8 cellular contexts compared by ENCODE assay signal in genomic region chr22:46762238-46763050, GRCh38. TPM values are rescaled to one million over a fixed set of nuclear protein-coding genes. Genes with fewer than 3 reads are reported as not detected.
DNase-seq lines count a peak whose midpoint lies in the region; ATAC-seq and TF ChIP-seq lines count a peak whose summit lies in the region.

TBC1D22A (plus strand) TSS chr22:46762650; CDS start chr22:46762787, 137 bp downstream.

- H3K4me1 ChIP-seq in upper lobe of left lung, result peaks cover 35 to 60% (median 44%) of the 10 kb centered on the region in 4 donors

- peak; percentile 86 to 98 (median 92) for TF ChIP-seq POLR2A in upper lobe of left lung (IDR thresholded peaks at IDR 0.05)

- TF ChIP-seq CTCF in GM12875 (IDR thresholded peaks at IDR 0.05; ENCODE audit: borderline replicate concordance, insufficient read depth, low read depth, low read length) (no peak), upper lobe of left lung (IDR thresholded peaks at IDR 0.05) (peak in 5 of 6 experiments; percentile 6 to 68 (median 39))

- peak in 1 of 4 donors; percentile 44 for TF ChIP-seq EP300 in upper lobe of left lung (IDR thresholded peaks at IDR 0.05)

- H3K9me3 ChIP-seq in upper lobe of left lung, result no peaks in the 10 kb centered on the region

- H3K27ac ChIP-seq in upper lobe of left lung, result peak within 1 kb of the TSS; percentile 94 to 99 (median 96)

- no peaks in the 10 kb centered on the region for H3K36me3 ChIP-seq in upper lobe of left lung

- peaks cover 37% of the 10 kb centered on the region for H3K4me1 Mint-ChIP-seq in T-helper 1 cell treated with Interleukin-12 subunit alpha and Interleukin-12 subunit beta and Interleukin-4 antibody, amounts not matched to agents 30 μg/mL and 1 μg/mL, for 36 hours (ENCODE audit: low read depth)

- peaks cover 14% of the 10 kb centered on the region for H3K36me3 Mint-ChIP-seq in T-helper 1 cell treated with Interleukin-12 subunit alpha and Interleukin-12 subunit beta and Interleukin-4 antibody, amounts not matched to agents 30 μg/mL and 1 μg/mL, for 36 hours (ENCODE audit: low read depth)

- intact Hi-C loops in left cardiac atrium (cut with DNase I), result no loop called here
- intact Hi-C loops in posterior vena cava (cut with DNase I), result no loop called here

- H3K4me3 ChIP-seq in GM12875 (ENCODE audit: low read depth, low read length) (peak within 1 kb of the TSS; percentile 80), upper lobe of left lung (peak within 1 kb of the TSS; percentile 68 to 96 (median 79))

- peak within 1 kb of the TSS; percentile 92 for H3K4me3 Mint-ChIP-seq in T-helper 1 cell treated with Interleukin-12 subunit alpha and Interleukin-12 subunit beta and Interleukin-4 antibody, amounts not matched to agents 30 μg/mL and 1 μg/mL, for 36 hours

- peak; percentile 77 for ATAC-seq in HG02840 (IDR thresholded peaks at IDR 0.05; ENCODE audit: low FRiP score, unreplicated experiment)
- peak; percentile 96 to 98 for ATAC-seq in left cardiac atrium
- ATAC-seq in upper lobe of left lung (ENCODE audit: low FRiP score in 2 of 2), result peak; percentile 95 to 97

- 0 to 1% methylated on average over 27 to 59 of the region's 66 CpGs for WGBS in upper lobe of left lung, 2 donors

- no peaks in the 10 kb centered on the region for H3K27me3 ChIP-seq in upper lobe of left lung

- no peaks in the 10 kb centered on the region for H3K9me3 Mint-ChIP-seq in T-helper 1 cell treated with Interleukin-12 subunit alpha and Interleukin-12 subunit beta and Interleukin-4 antibody, amounts not matched to agents 30 μg/mL and 1 μg/mL, for 36 hours

- H3K27ac Mint-ChIP-seq in T-helper 1 cell treated with Interleukin-12 subunit alpha and Interleukin-12 subunit beta and Interleukin-4 antibody, amounts not matched to agents 30 μg/mL and 1 μg/mL, for 36 hours, result peak within 1 kb of the TSS; percentile 92

- no peaks in the 10 kb centered on the region for H3K27me3 Mint-ChIP-seq in T-helper 1 cell treated with Interleukin-12 subunit alpha and Interleukin-12 subunit beta and Interleukin-4 antibody, amounts not matched to agents 30 μg/mL and 1 μg/mL, for 36 hours (ENCODE audit: low read depth)

- peak; percentile 89 for DNase-seq in NCI-H146 (lab: John Stamatoyannopoulos, UW)
- peak; percentile 92 for DNase-seq in amniotic stem cell (lab: John Stamatoyannopoulos, UW)
- peak; percentile 96 for DNase-seq in left cardiac atrium
- DNase-seq in posterior vena cava (ENCODE audit: low spot score), result peak; percentile 98
- DNase-seq in upper lobe of left lung, result peak; percentile 92 to 98

RNA-seq across cellular contexts. Expression of gene TBC1D22A, which starts in this region (rescaled TPM):
- 10 to 100 TPM; 15.8 to 17.4 TPM for total RNA-seq in left cardiac atrium
- total RNA-seq in posterior vena cava, result 10 to 100 TPM; 19.3 to 21.7 TPM
- total RNA-seq in upper lobe of left lung, result 10 to 100 TPM; 27.1 to 48.2 (median 35.3) TPM

Comparison
In these comparisons a context has a peak if more than half of its experiments do, and no peak if none do; other contexts are left out.
1. Peak in every context shown above with its lines: DNase-seq, ATAC-seq, H3K4me3 ChIP-seq and H3K27ac ChIP-seq.